8 cellular contexts compared by ENCODE assay signal in the genomic region with DNA sequence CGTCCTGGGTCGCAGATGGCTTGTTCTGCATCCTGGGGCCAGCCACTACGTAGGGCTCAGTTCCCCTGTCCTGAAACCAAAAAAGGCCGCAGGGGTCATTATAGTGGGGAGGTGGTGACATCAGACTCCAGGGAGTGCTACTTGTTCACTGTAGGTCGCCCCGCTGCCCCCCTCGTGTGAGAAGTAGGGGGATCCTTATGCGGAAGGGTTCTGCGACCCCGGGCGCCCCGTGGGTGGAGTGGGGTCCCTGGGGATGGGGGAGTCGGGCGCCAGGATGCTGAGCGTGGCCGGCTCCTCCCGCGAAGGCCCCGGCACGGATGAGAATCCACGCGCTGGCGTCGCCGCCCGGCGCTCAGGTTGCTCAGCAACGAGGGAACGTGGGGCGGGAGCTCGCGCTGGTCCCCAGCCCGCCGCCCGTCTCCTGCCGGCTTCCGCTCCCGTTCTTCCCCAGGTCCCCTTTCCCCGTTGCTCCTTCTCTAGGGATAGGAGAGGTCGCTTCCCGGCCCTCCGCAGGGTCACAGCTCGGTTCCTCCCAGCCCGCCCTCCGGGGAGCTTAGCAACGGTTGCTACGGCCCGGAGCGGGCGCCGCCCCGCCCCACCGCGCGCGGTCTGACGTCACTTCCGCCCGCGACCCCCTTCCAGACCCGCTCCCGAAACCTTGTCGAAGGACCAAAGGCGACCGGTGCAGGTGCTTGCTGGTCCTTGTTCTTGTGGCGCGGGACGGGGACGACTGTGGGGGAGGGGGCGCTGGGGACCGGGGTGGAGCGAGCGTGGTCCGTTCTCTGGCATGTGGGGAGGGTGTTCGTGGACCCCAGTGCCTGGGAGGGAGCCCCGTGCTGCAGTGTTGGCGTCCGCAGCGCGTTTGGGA. TPM values are rescaled to one million over a fixed set of nuclear protein-coding genes. Genes with fewer than 3 reads are reported as not detected.
DNase-seq lines count a peak whose midpoint lies in the region; ATAC-seq, FAIRE-seq and TF ChIP-seq lines count a peak whose summit lies in the region.

A gene with protein sequence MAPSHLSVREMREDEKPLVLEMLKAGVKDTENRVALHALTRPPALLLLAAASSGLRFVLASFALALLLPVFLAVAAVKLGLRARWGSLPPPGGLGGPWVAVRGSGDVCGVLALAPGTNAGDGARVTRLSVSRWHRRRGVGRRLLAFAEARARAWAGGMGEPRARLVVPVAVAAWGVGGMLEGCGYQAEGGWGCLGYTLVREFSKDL (plus strand): TSS at position 618 of the 868 bp plus-strand sequence. CDS start 521 bp downstream, outside the sequence.

- H3K9me3 ChIP-seq in endothelial cell of umbilical vein (replicated peaks; ENCODE audit: control insufficient read depth, insufficient read depth, low read length) (no peaks in the 10 kb centered on the region), mucosa of descending colon (no peaks in the 10 kb centered on the region)

- BruUV-seq in endothelial cell of umbilical vein (replicated peaks; lab: Mats Ljungman, UMichigan) = no TSS peak

- H3K36me3 Mint-ChIP-seq in stimulated activated effector memory CD8-positive, alpha-beta T cell treated with anti-CD3 and anti-CD28 coated beads, Interleukin-12 subunit alpha, Interleukin-12 subunit beta, amount 100 ng/mL, for 72 hours = peaks cover 20% of the 10 kb centered on the region

- H3K27ac ChIP-seq in endothelial cell of umbilical vein (ENCODE audit: insufficient read depth, low read depth, low read length) = peak within 1 kb of the TSS; percentile 92

- intact Hi-C loops in endothelial cell of umbilical vein (cut with micrococcal nuclease) (no loop called here), mucosa of descending colon (cut with DNase I, micrococcal nuclease) (no loop called here)

- H2AFZ ChIP-seq in endothelial cell of umbilical vein (ENCODE audit: low read depth, low read length) = peak within 1 kb of the TSS; percentile 76

- POLR2A ChIA-PET in endothelial cell of umbilical vein (lab: Charles Lee) = interaction anchor here (0.7 to 0.8 kb wide), 3 partner anchors 10 to 344 kb away, joined by 3 to 6 read pairs (median 4); a partner anchor contains a TSS

- dilution Hi-C loops in endothelial cell of umbilical vein (cut with MboI; ENCODE audit: extremely low pct_ligation_motif_present, low sequenced_read_pairs) = no loop called here

- DNase-seq in Daoy (ENCODE audit: low read depth) = peak; percentile 81
- DNase-seq in NCI-H82 (lab: John Stamatoyannopoulos, UW) = peak; percentile 86
- DNase-seq in activated CD8-positive, alpha-beta memory T cell treated with anti-CD3 and anti-CD28 coated beads, Interleukin-2, amount 50 U/mL, for 4 hours = peak; percentile 65
- DNase-seq in endothelial cell of umbilical vein (ENCODE audit: low read depth, low spot score) = peak; percentile 61
- DNase-seq in mucosa of descending colon = peak; percentile 33 to 70 (median 61)
- DNase-seq in stimulated activated effector memory CD8-positive, alpha-beta T cell treated with anti-CD3 and anti-CD28 coated beads, Interleukin-12 subunit alpha, Interleukin-12 subunit beta, amount 100 ng/mL, for 72 hours (ENCODE audit: low spot score in 2 of 2) = peak; percentile 65 to 88
- DNase-seq in pons (ENCODE audit: low spot score) = no peak

- H3K4me2 ChIP-seq in endothelial cell of umbilical vein (ENCODE audit: insufficient read depth, low read length) = peak within 1 kb of the TSS; percentile 81

- ATAC-seq in HG02678 (IDR thresholded peaks at IDR 0.05; ENCODE audit: unreplicated experiment) (peak; percentile 64), mucosa of descending colon (peak; percentile 51)
- peak; percentile 75 for ATAC-seq in stimulated activated effector memory CD8-positive, alpha-beta T cell treated with anti-CD3 and anti-CD28 coated beads, Interleukin-12 subunit alpha, Interleukin-12 subunit beta, amount 100 ng/mL, for 72 hours

- H3K4me3 Mint-ChIP-seq in stimulated activated effector memory CD8-positive, alpha-beta T cell treated with anti-CD3 and anti-CD28 coated beads, Interleukin-12 subunit alpha, Interleukin-12 subunit beta, amount 100 ng/mL, for 72 hours = peak within 1 kb of the TSS; percentile 68

- CTCF ChIA-PET in endothelial cell of umbilical vein (lab: Charles Lee) = interaction anchor here (0.9 to 6.1 kb wide), 8 partner anchors 8 to 344 kb away, joined by 3 to 91 read pairs (median 7); a partner anchor contains a TSS

- peaks cover 28% of the 10 kb centered on the region for H3K4me1 Mint-ChIP-seq in stimulated activated effector memory CD8-positive, alpha-beta T cell treated with anti-CD3 and anti-CD28 coated beads, Interleukin-12 subunit alpha, Interleukin-12 subunit beta, amount 100 ng/mL, for 72 hours

- H3K79me2 ChIP-seq in endothelial cell of umbilical vein (ENCODE audit: control insufficient read depth, insufficient read depth, low read length) = peaks cover 4% of the 10 kb centered on the region

- no peaks in the 10 kb centered on the region for H4K20me1 ChIP-seq in endothelial cell of umbilical vein (replicated peaks; ENCODE audit: control insufficient read depth, extremely low read depth, insufficient read depth, low read length)

- peak within 1 kb of the TSS; percentile 74 for H3K9ac ChIP-seq in endothelial cell of umbilical vein (replicated peaks; ENCODE audit: extremely low read depth, insufficient read depth, low read length)

- FAIRE-seq in endothelial cell of umbilical vein (lab: Jason Lieb, UNC) = peak; percentile 79

- peaks cover 34% of the 10 kb centered on the region for H3K4me1 ChIP-seq in endothelial cell of umbilical vein (ENCODE audit: control insufficient read depth, extremely low read depth, insufficient read depth, low read length)
- peaks cover 14% of the 10 kb centered on the region for H3K4me1 ChIP-seq in mucosa of descending colon (ENCODE audit: low read depth)

- TF ChIP-seq POLR2A in endothelial cell of umbilical vein (IDR thresholded peaks at IDR 0.05; ENCODE audit: low read depth, low read length) = no peak

- H3K9me3 Mint-ChIP-seq in stimulated activated effector memory CD8-positive, alpha-beta T cell treated with anti-CD3 and anti-CD28 coated beads, Interleukin-12 subunit alpha, Interleukin-12 subunit beta, amount 100 ng/mL, for 72 hours = no peaks in the 10 kb centered on the region

- no peak for TF ChIP-seq CTCF in endothelial cell of umbilical vein (IDR thresholded peaks at IDR 0.05; ENCODE audit: extremely low read depth in 1 of 2, insufficient read depth in 1 of 2, low read depth in 1 of 2, low read length in 2 of 2)
- TF ChIP-seq CTCF in mucosa of descending colon (IDR thresholded peaks at IDR 0.05) = no peak

- peak within 1 kb of the TSS; percentile 87 for H3K27ac Mint-ChIP-seq in stimulated activated effector memory CD8-positive, alpha-beta T cell treated with anti-CD3 and anti-CD28 coated beads, Interleukin-12 subunit alpha, Interleukin-12 subunit beta, amount 100 ng/mL, for 72 hours

- no peaks in the 10 kb centered on the region for H3K27me3 ChIP-seq in endothelial cell of umbilical vein (ENCODE audit: control insufficient read depth in 2 of 2, insufficient read depth in 2 of 2, low read length in 2 of 2)

- H3K36me3 ChIP-seq in endothelial cell of umbilical vein (ENCODE audit: control insufficient read depth in 2 of 2, extremely low read depth in 1 of 2, insufficient read depth in 2 of 2, low read length in 2 of 2) (peaks cover 0 to 3% of the 10 kb centered on the region in 2 experiments), mucosa of descending colon (ENCODE audit: low read depth) (no peaks in the 10 kb centered on the region)

- no peaks in the 10 kb centered on the region for H3K9me1 ChIP-seq in endothelial cell of umbilical vein (replicated peaks; ENCODE audit: control insufficient read depth, extremely low read depth, insufficient read depth, low read length)

- H3K4me3 ChIP-seq in endothelial cell of umbilical vein (replicated peaks in 1 of 3; ENCODE audit: insufficient read depth in 1 of 3, low read depth in 1 of 3, low read length in 3 of 3) = peak within 1 kb of the TSS; percentile 32 to 63 (median 63)
- H3K4me3 ChIP-seq in mucosa of descending colon = no peak within 1 kb of the TSS

TF ChIP-seq in endothelial cell of umbilical vein, 7 proteins besides CTCF, POLR2A, EP300 and RAD21:
- TF ChIP-seq, protein P1, sequence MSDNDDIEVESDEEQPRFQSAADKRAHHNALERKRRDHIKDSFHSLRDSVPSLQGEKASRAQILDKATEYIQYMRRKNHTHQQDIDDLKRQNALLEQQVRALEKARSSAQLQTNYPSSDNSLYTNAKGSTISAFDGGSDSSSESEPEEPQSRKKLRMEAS (IDR thresholded peaks at IDR 0.05; ENCODE audit: insufficient read depth, insufficient read length) = no peak
- TF ChIP-seq POLR2AphosphoS5 (IDR thresholded peaks at IDR 0.05; ENCODE audit: insufficient read depth, low read depth, low read length) = peak; percentile 63

RNA-seq across cellular contexts. Expression of the gene that starts here (rescaled TPM):
- total RNA-seq in Daoy (2014; rRNA removed; shearing (Covaris generic)) = 22.5 and 23.2 TPM in 2 replicates
- 34.4 and 44.7 TPM in 2 replicates for total RNA-seq in endothelial cell of umbilical vein
- 39.1 and 42.6 TPM in 2 replicates for polyA plus RNA-seq in endothelial cell of umbilical vein
- 33.9 and 35.8 TPM in 2 replicates for polyA plus RNA-seq in endothelial cell of umbilical vein (2011; cell fraction: cytosol; rRNA removed)
- 32.4 and 39.3 TPM in 2 replicates for polyA plus RNA-seq in endothelial cell of umbilical vein (2011; cell fraction: nucleus; rRNA removed)
- 32.3 and 39.6 TPM in 2 replicates for polyA plus RNA-seq in endothelial cell of umbilical vein (2012)
- 7.4 and 7.9 TPM in 2 replicates for polyA minus RNA-seq in endothelial cell of umbilical vein
- 3.8 TPM for polyA minus RNA-seq in endothelial cell of umbilical vein (2011; cell fraction: cytosol; rRNA and poly(A)+ RNA removed)
- polyA minus RNA-seq in endothelial cell of umbilical vein (2011; cell fraction: nucleus; rRNA and poly(A)+ RNA removed) = 4.7 and 5.8 TPM in 2 replicates
- total RNA-seq in mucosa of descending colon = 10 to 100 TPM in 1 of 3 donors, 1 to 10 TPM in 2; 3.9 to 21.7 (median 5.5) TPM
